Comparison of ENCODE assay signal across 18 cellular contexts in genomic region chr4:144316869-144317268, GRCh38.
DNase-seq lines count a peak whose midpoint lies in the region; ATAC-seq and TF ChIP-seq lines count a peak whose summit lies in the region.
"Had no signal": no experiment of that assay in that cellular context is flagged by ENCODE, and none has a peak within 500 bp of the region (broad histone marks: within the 10 kb centered on the region; RNA-seq: fewer than 3 reads in every experiment).

No MANE protein-coding gene starts in this region.

- ATAC-seq in GM18870 (IDR thresholded peaks at IDR 0.05; ENCODE audit: unreplicated experiment), result peak; percentile 87
- peak; percentile 64 for ATAC-seq in GM21619 (IDR thresholded peaks at IDR 0.05; ENCODE audit: unreplicated experiment)
- ATAC-seq in HG03342 (IDR thresholded peaks at IDR 0.05; ENCODE audit: unreplicated experiment), result peak; percentile 71
- peak; percentile 74 to 76 for ATAC-seq in stimulated activated naive B cell treated with anti-CD40 and anti-IgM and Interleukin-4, amounts not matched to agents 10 μg/mL and 1 μg/mL and 100 μg/mL, for 72 hours (replicated peaks)

- H3K27me3 Mint-ChIP-seq in stimulated activated naive B cell treated with anti-CD40 and anti-IgM and Interleukin-4, amounts not matched to agents 10 μg/mL and 1 μg/mL and 100 μg/mL, for 72 hours, result peaks cover 7 to 14% of the 10 kb centered on the region in 2 donors
- H3K27me3 Mint-ChIP-seq in Calu3 (ENCODE audit: unreplicated experiment) (no peaks in the 10 kb centered on the region), nephron progenitor cell (ENCODE audit: low read depth, poor library complexity) (peaks cover 3% of the 10 kb centered on the region)
- H3K27me3 Mint-ChIP-seq: activated naive CD8-positive, alpha-beta T cell treated with anti-CD3 and anti-CD28 coated beads, Interleukin-2, amount 10 ng/mL, durations not matched to agents 7 days and 5 days had no signal

- no peak overlapping the region for H3K4me3 Mint-ChIP-seq in stimulated activated naive B cell treated with anti-CD40 and anti-IgM and Interleukin-4, amounts not matched to agents 10 μg/mL and 1 μg/mL and 100 μg/mL, for 72 hours
- no peak overlapping the region for H3K4me3 Mint-ChIP-seq in Calu3 (ENCODE audit: low read depth, unreplicated experiment)
- H3K4me3 Mint-ChIP-seq in nephron progenitor cell, result no peak overlapping the region
- H3K4me3 Mint-ChIP-seq: activated naive CD8-positive, alpha-beta T cell treated with anti-CD3 and anti-CD28 coated beads, Interleukin-2, amount 10 ng/mL, durations not matched to agents 7 days and 5 days; IgD-negative memory B cell; immature natural killer cell had no signal

- H3K9me3 Mint-ChIP-seq in stimulated activated naive B cell treated with anti-CD40 and anti-IgM and Interleukin-4, amounts not matched to agents 10 μg/mL and 1 μg/mL and 100 μg/mL, for 72 hours, result peaks cover 12 to 14% of the 10 kb centered on the region in 2 donors
- H3K9me3 Mint-ChIP-seq in Calu3 (ENCODE audit: low read depth, unreplicated experiment) (peaks cover 3% of the 10 kb centered on the region), nephron progenitor cell (peaks cover 40% of the 10 kb centered on the region)

- intact Hi-C loops in Calu3 (cut with micrococcal nuclease; ENCODE audit: unreplicated experiment), result no loop called here

- H3K4me1 Mint-ChIP-seq in stimulated activated naive B cell treated with anti-CD40 and anti-IgM and Interleukin-4, amounts not matched to agents 10 μg/mL and 1 μg/mL and 100 μg/mL, for 72 hours, result peaks cover 4 to 9% of the 10 kb centered on the region in 2 donors
- peaks cover 8% of the 10 kb centered on the region for H3K4me1 Mint-ChIP-seq in Calu3 (ENCODE audit: low read depth, unreplicated experiment)
- H3K4me1 Mint-ChIP-seq in nephron progenitor cell, result no peaks in the 10 kb centered on the region
- H3K4me1 Mint-ChIP-seq: activated naive CD8-positive, alpha-beta T cell treated with anti-CD3 and anti-CD28 coated beads, Interleukin-2, amount 10 ng/mL, durations not matched to agents 7 days and 5 days; IgD-negative memory B cell; immature natural killer cell had no signal

- no peak for DNase-seq in stimulated activated naive B cell treated with anti-CD40 and anti-IgM and Interleukin-4, amounts not matched to agents 10 μg/mL and 1 μg/mL and 100 μg/mL, for 72 hours
- DNase-seq in Calu3 (no peak), nephron progenitor cell (no peak), dermis blood vessel endothelial cell (no peak)
- DNase-seq: activated naive CD8-positive, alpha-beta T cell treated with anti-CD3 and anti-CD28 coated beads, Interleukin-2, amount 10 ng/mL, durations not matched to agents 7 days and 5 days; Caco-2; EL; HCEC 1CT; head of caudate nucleus; immature natural killer cell; left ventricle myocardium inferior; NCI-H187 treated with DMSO at 0.1 percent for 48 hours; stimulated activated CD4-positive, alpha-beta T cell treated with anti-CD3 and anti-CD28 coated beads, Interleukin-4, amount 100 ng/mL, for 1 hour; upper lobe of left lung had no signal

- no peak for TF ChIP-seq CTCF in Calu3 (IDR thresholded peaks at IDR 0.05; ENCODE audit: unreplicated experiment)
- no peak for TF ChIP-seq CTCF in nephron progenitor cell (IDR thresholded peaks at IDR 0.05)

- peak overlapping the region; percentile 47 for H3K27ac Mint-ChIP-seq in stimulated activated naive B cell treated with anti-CD40 and anti-IgM and Interleukin-4, amounts not matched to agents 10 μg/mL and 1 μg/mL and 100 μg/mL, for 72 hours
- H3K27ac Mint-ChIP-seq in Calu3 (ENCODE audit: unreplicated experiment) (no peak overlapping the region), nephron progenitor cell (no peak overlapping the region)
- H3K27ac Mint-ChIP-seq: activated naive CD8-positive, alpha-beta T cell treated with anti-CD3 and anti-CD28 coated beads, Interleukin-2, amount 10 ng/mL, durations not matched to agents 7 days and 5 days; immature natural killer cell had no signal

- CTCF ChIA-PET in Calu3 (lab: Charles Lee), result no interaction called here

- H3K36me3 Mint-ChIP-seq in stimulated activated naive B cell treated with anti-CD40 and anti-IgM and Interleukin-4, amounts not matched to agents 10 μg/mL and 1 μg/mL and 100 μg/mL, for 72 hours, result peaks cover 5 to 11% of the 10 kb centered on the region in 2 donors
- H3K36me3 Mint-ChIP-seq in Calu3 (ENCODE audit: insufficient read depth, unreplicated experiment) (no peaks in the 10 kb centered on the region), nephron progenitor cell (ENCODE audit: low read depth) (peaks cover 11% of the 10 kb centered on the region)
- H3K36me3 Mint-ChIP-seq: activated naive CD8-positive, alpha-beta T cell treated with anti-CD3 and anti-CD28 coated beads, Interleukin-2, amount 10 ng/mL, durations not matched to agents 7 days and 5 days; IgD-negative memory B cell had no signal

- no TSS peak for BruUV-seq in Calu3 (replicated peaks; lab: Mats Ljungman, UMichigan)
